25 cellular contexts compared by ENCODE assay signal in the genomic region with DNA sequence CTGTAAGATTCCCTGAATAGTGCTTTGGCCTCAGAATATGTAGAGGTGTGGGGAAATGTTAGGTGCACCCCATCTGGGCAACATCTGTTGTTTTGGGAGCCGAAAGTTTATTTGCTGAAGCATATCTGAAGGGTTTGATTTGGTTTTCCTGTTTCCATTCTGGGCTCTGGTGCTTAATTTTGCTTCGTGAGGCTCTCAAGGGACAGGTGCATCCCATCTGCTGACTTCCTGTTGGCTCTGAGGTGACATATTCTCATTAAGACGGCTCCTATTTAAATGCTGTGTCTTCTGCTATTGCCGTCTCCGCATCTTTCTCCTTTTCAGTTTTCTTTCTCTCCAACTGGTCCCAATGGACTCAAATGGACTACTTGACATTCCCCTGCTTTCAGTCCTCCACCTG.
DNase-seq lines count a peak whose midpoint lies in the region; ATAC-seq and TF ChIP-seq lines count a peak whose summit lies in the region.
"Had no signal": no experiment of that assay in that cellular context is flagged by ENCODE, and none has a peak within 500 bp of the region (broad histone marks: within the 10 kb centered on the region; RNA-seq: fewer than 3 reads in every experiment).

No MANE protein-coding gene starts in this region.

- H3K4me1 Mint-ChIP-seq in activated B cell treated with CpG ODN at 0.5 μM for 24 hours: peaks cover 39% of the 10 kb centered on the region

- no peaks in the 10 kb centered on the region for H3K36me3 Mint-ChIP-seq in activated B cell treated with CpG ODN at 0.5 μM for 24 hours (ENCODE audit: low read depth)

- no peaks in the 10 kb centered on the region for H3K27me3 ChIP-seq in heart left ventricle
- H3K27me3 ChIP-seq: gastrocnemius medialis, MG63, right lobe of liver, upper lobe of left lung had no signal

- no peaks in the 10 kb centered on the region for H3K36me3 ChIP-seq in heart left ventricle
- H3K36me3 ChIP-seq: gastrocnemius medialis, left ventricle myocardium inferior, MG63, right lobe of liver, upper lobe of left lung, WERI-Rb-1 had no signal

- 49 to 62% (median 58%) methylated on average over 5 of the region's 5 CpGs for WGBS in heart left ventricle, 4 donors

- H3K9me3 ChIP-seq in heart left ventricle: peaks cover 0 to 5% (median 0%) of the 10 kb centered on the region in 12 donors
- H3K9me3 ChIP-seq: gastrocnemius medialis, MG63, right lobe of liver, upper lobe of left lung had no signal

- no peak for TF ChIP-seq CTCF in activated B cell treated with CpG ODN at 0.5 μM for 24 hours (IDR thresholded peaks at IDR 0.05)
- TF ChIP-seq CTCF in heart left ventricle (IDR thresholded peaks at IDR 0.05): no peak

- no peak overlapping the region for H3K27ac ChIP-seq in heart left ventricle
- H3K27ac ChIP-seq: C4-2B, gastrocnemius medialis, left ventricle myocardium inferior, right lobe of liver, upper lobe of left lung, WERI-Rb-1 had no signal

- H3K27me3 Mint-ChIP-seq in activated B cell treated with CpG ODN at 0.5 μM for 24 hours: no peaks in the 10 kb centered on the region

- DNase-seq in COLO668 (lab: John Stamatoyannopoulos, UW; ENCODE audit: unreplicated experiment) (peak; percentile 2), GM19238 (ENCODE audit: insufficient read length, low spot score) (peak; percentile 12), NCI-H2029 (lab: John Stamatoyannopoulos, UW) (peak; percentile 55), activated B cell treated with CpG ODN at 0.5 μM for 24 hours (no peak), heart left ventricle (no peak), iPS-NIHi7 (ENCODE audit: extremely low spot score) (no peak)
- DNase-seq: activated CD4-positive, alpha-beta T cell treated with anti-CD3 and anti-CD28 coated beads, Interleukin-2, amount 10 ng/mL, durations not matched to agents 7 days and 5 days; activated gamma-delta T cell treated with Interleukin-2 at 50 U/mL for 16 hours; activated T-cell treated with anti-CD3 and anti-CD28 coated beads, Interleukin-2, amount 50 U/mL, for 24 hours; central memory CD4-positive, alpha-beta T cell; dermis blood vessel endothelial cell; gastrocnemius medialis; hypothalamus; KBM-7; left ventricle myocardium inferior; MG63; naive thymus-derived CD4-positive, alpha-beta T cell; right lobe of liver; stimulated activated CD4-positive, alpha-beta T cell treated with anti-CD3 and anti-CD28 coated beads, Interleukin-2, amount 100 ng/mL, for 48 hours; upper lobe of left lung; WERI-Rb-1 had no signal

- TF ChIP-seq POLR2A in heart left ventricle (IDR thresholded peaks at IDR 0.05): no peak

- H3K4me3 Mint-ChIP-seq in activated B cell treated with CpG ODN at 0.5 μM for 24 hours: peak overlapping the region; percentile 12
- H3K4me3 Mint-ChIP-seq: activated CD4-positive, alpha-beta T cell treated with anti-CD3 and anti-CD28 coated beads, Interleukin-2, amount 10 ng/mL, durations not matched to agents 7 days and 5 days; activated T-cell treated with anti-CD3 and anti-CD28 coated beads, Interleukin-2, amount 50 U/mL, for 24 hours; naive thymus-derived CD4-positive, alpha-beta T cell had no signal

- no peak overlapping the region for H3K27ac Mint-ChIP-seq in activated B cell treated with CpG ODN at 0.5 μM for 24 hours
- H3K27ac Mint-ChIP-seq: activated CD4-positive, alpha-beta T cell treated with anti-CD3 and anti-CD28 coated beads, Interleukin-2, amount 10 ng/mL, durations not matched to agents 7 days and 5 days; activated T-cell treated with anti-CD3 and anti-CD28 coated beads, Interleukin-2, amount 50 U/mL, for 24 hours; naive thymus-derived CD4-positive, alpha-beta T cell; progenitor cell of endocrine pancreas had no signal

- H3K9me3 Mint-ChIP-seq in activated B cell treated with CpG ODN at 0.5 μM for 24 hours: peaks cover 12% of the 10 kb centered on the region

- POLR2A ChIA-PET in activated B cell treated with CpG ODN at 0.5 μM for 24 hours (lab: Charles Lee): no interaction called here

- intact Hi-C loops in activated B cell treated with CpG ODN at 0.5 μM for 24 hours (cut with micrococcal nuclease): no loop called here
- intact Hi-C loops in heart left ventricle (cut with DNase I): no loop called here

- CTCF ChIA-PET in activated B cell treated with CpG ODN at 0.5 μM for 24 hours (lab: Charles Lee): no interaction called here

- H3K4me1 ChIP-seq in heart left ventricle: no peaks in the 10 kb centered on the region
- H3K4me1 ChIP-seq: gastrocnemius medialis, right lobe of liver, upper lobe of left lung had no signal

- H3K4me3 ChIP-seq in heart left ventricle: no peak overlapping the region
- H3K4me3 ChIP-seq: gastrocnemius medialis, left ventricle myocardium inferior, MG63, right lobe of liver, upper lobe of left lung had no signal

- ATAC-seq in activated B cell treated with CpG ODN at 0.5 μM for 24 hours (ENCODE audit: low read depth) (no peak), heart left ventricle (no peak), GM21515 (IDR thresholded peaks at IDR 0.05; ENCODE audit: unreplicated experiment) (no peak)
- ATAC-seq: gastrocnemius medialis; naive thymus-derived CD4-positive, alpha-beta T cell; right lobe of liver; Right ventricle myocardium inferior had no signal

Comparison
In these comparisons a context has a peak if more than half of its experiments do, and no peak if none do; other contexts are left out.
1. DNase-seq: peak in COLO668 (single experiment), GM19238 (single experiment) and NCI-H2029 (single experiment); none in activated B cell treated with CpG ODN at 0.5 μM for 24 hours (single experiment), heart left ventricle (0 of 5) and iPS-NIHi7 (single experiment).